Comparison of ENCODE assay signal across 21 cellular contexts in genomic region chr9:20028192-20028848, GRCh38.
DNase-seq lines count a peak whose midpoint lies in the region; ATAC-seq, FAIRE-seq and TF ChIP-seq lines count a peak whose summit lies in the region.
"Had no signal": no experiment of that assay in that cellular context is flagged by ENCODE, and none has a peak within 500 bp of the region (broad histone marks: within the 10 kb centered on the region; RNA-seq: fewer than 3 reads in every experiment).

No MANE protein-coding gene starts in this region.

- H4K20me1 ChIP-seq in endothelial cell of umbilical vein (replicated peaks; ENCODE audit: control insufficient read depth, extremely low read depth, insufficient read depth, low read length) = no peaks in the 10 kb centered on the region

- ATAC-seq in stimulated activated effector memory CD8-positive, alpha-beta T cell treated with anti-CD3 and anti-CD28 coated beads, Interleukin-12 subunit alpha, Interleukin-12 subunit beta, amount 100 ng/mL, for 72 hours = no peak
- ATAC-seq in body of pancreas = no peak

- H3K27me3 ChIP-seq in HUES6 (ENCODE audit: control insufficient read depth, insufficient read depth, low read length) (no peaks in the 10 kb centered on the region), endothelial cell of umbilical vein (ENCODE audit: control insufficient read depth in 2 of 2, insufficient read depth in 2 of 2, low read length in 2 of 2) (peaks cover 0 to 2% of the 10 kb centered on the region in 2 experiments), subcutaneous abdominal adipose tissue (ENCODE audit: control insufficient read depth in 5 of 5, insufficient read depth in 4 of 5, low read length in 5 of 5) (no peaks in the 10 kb centered on the region), body of pancreas (no peaks in the 10 kb centered on the region)
- H3K27me3 ChIP-seq: BE2C had no signal

- peak; percentile 88 for FAIRE-seq in endothelial cell of umbilical vein (lab: Jason Lieb, UNC)

- H3K79me2 ChIP-seq in endothelial cell of umbilical vein (ENCODE audit: control insufficient read depth, insufficient read depth, low read length) = no peaks in the 10 kb centered on the region

- H2AFZ ChIP-seq in endothelial cell of umbilical vein (ENCODE audit: low read depth, low read length) = no peak overlapping the region

- H3K9me3 ChIP-seq in HUES6 (ENCODE audit: control insufficient read depth, insufficient read depth, low read depth, low read length) (no peaks in the 10 kb centered on the region), endothelial cell of umbilical vein (replicated peaks; ENCODE audit: control insufficient read depth, insufficient read depth, low read length) (no peaks in the 10 kb centered on the region), mesodermal cell (ENCODE audit: control insufficient read depth, low read length) (no peaks in the 10 kb centered on the region), subcutaneous abdominal adipose tissue (ENCODE audit: control insufficient read depth in 5 of 5, low read length in 5 of 5) (no peaks in the 10 kb centered on the region), body of pancreas (no peaks in the 10 kb centered on the region)
- H3K9me3 ChIP-seq: BE2C had no signal

- intact Hi-C loops in endothelial cell of umbilical vein (cut with micrococcal nuclease) (loop anchor here (1.0 to 10.0 kb wide), 5 partner anchors 14 to 706 kb away; no protein-coding TSS in a partner anchor), body of pancreas (cut with DNase I) (no loop called here)

- H3K4me1 ChIP-seq in HUES6 (ENCODE audit: control insufficient read depth, insufficient read depth, low read length) (peaks cover 17% of the 10 kb centered on the region), endothelial cell of umbilical vein (ENCODE audit: control insufficient read depth, extremely low read depth, insufficient read depth, low read length) (peaks cover 28% of the 10 kb centered on the region), mesodermal cell (ENCODE audit: control insufficient read depth, insufficient read depth, low read length, poor library complexity, severe bottlenecking) (peaks cover 18% of the 10 kb centered on the region), subcutaneous abdominal adipose tissue (ENCODE audit: control insufficient read depth in 5 of 5, insufficient read depth in 5 of 5, low read length in 5 of 5) (peaks cover 0 to 25% (median 2%) of the 10 kb centered on the region in 5 donors), body of pancreas (peaks cover 17% of the 10 kb centered on the region)
- H3K4me1 ChIP-seq: BE2C had no signal

- TF ChIP-seq POLR2A in endothelial cell of umbilical vein (IDR thresholded peaks at IDR 0.05; ENCODE audit: low read depth, low read length) = no peak
- no peak for TF ChIP-seq POLR2A in body of pancreas (IDR thresholded peaks at IDR 0.05)

- no peak overlapping the region for H3K27ac Mint-ChIP-seq in stimulated activated effector memory CD8-positive, alpha-beta T cell treated with anti-CD3 and anti-CD28 coated beads, Interleukin-12 subunit alpha, Interleukin-12 subunit beta, amount 100 ng/mL, for 72 hours
- H3K27ac Mint-ChIP-seq: CD4-positive, alpha-beta T cell; HFFc6 had no signal

- no peaks in the 10 kb centered on the region for H3K36me3 Mint-ChIP-seq in stimulated activated effector memory CD8-positive, alpha-beta T cell treated with anti-CD3 and anti-CD28 coated beads, Interleukin-12 subunit alpha, Interleukin-12 subunit beta, amount 100 ng/mL, for 72 hours

- no peak overlapping the region for H3K4me3 Mint-ChIP-seq in stimulated activated effector memory CD8-positive, alpha-beta T cell treated with anti-CD3 and anti-CD28 coated beads, Interleukin-12 subunit alpha, Interleukin-12 subunit beta, amount 100 ng/mL, for 72 hours
- H3K4me3 Mint-ChIP-seq: CD4-positive, alpha-beta T cell; HFFc6 had no signal

- peak overlapping the region; percentile 66 for H3K9ac ChIP-seq in HUES6 (ENCODE audit: low read length)
- H3K9ac ChIP-seq in endothelial cell of umbilical vein (replicated peaks; ENCODE audit: extremely low read depth, insufficient read depth, low read length) = peak overlapping the region; percentile 46
- no peak overlapping the region for H3K9ac ChIP-seq in subcutaneous abdominal adipose tissue (ENCODE audit: low read length in 5 of 5)

- no peaks in the 10 kb centered on the region for H3K4me1 Mint-ChIP-seq in stimulated activated effector memory CD8-positive, alpha-beta T cell treated with anti-CD3 and anti-CD28 coated beads, Interleukin-12 subunit alpha, Interleukin-12 subunit beta, amount 100 ng/mL, for 72 hours

- H3K27ac ChIP-seq in HUES6 (ENCODE audit: low read depth, low read length) (peak overlapping the region; percentile 19; the same call in 1 of the 2 replicates), endothelial cell of umbilical vein (ENCODE audit: insufficient read depth, low read depth, low read length) (peak overlapping the region; percentile 64), mesodermal cell (ENCODE audit: low read depth, low read length, severe bottlenecking) (peak overlapping the region; percentile 48), subcutaneous abdominal adipose tissue (ENCODE audit: low read depth, low read length) (peak overlapping the region; percentile 33), body of pancreas (no peak overlapping the region)

- H3K4me3 ChIP-seq in HUES6 (ENCODE audit: low read depth, low read length) (no peak overlapping the region), endothelial cell of umbilical vein (replicated peaks in 1 of 3; ENCODE audit: insufficient read depth in 1 of 3, low read depth in 1 of 3, low read length in 3 of 3) (no peak overlapping the region), mesodermal cell (ENCODE audit: extremely low read depth, insufficient read depth, low read length, poor library complexity, severe bottlenecking) (no peak overlapping the region), subcutaneous abdominal adipose tissue (ENCODE audit: low read depth in 1 of 5, low read length in 5 of 5) (peak overlapping the region in 2 of 5 donors; percentile 3), body of pancreas (no peak overlapping the region)

- POLR2A ChIA-PET in endothelial cell of umbilical vein (lab: Charles Lee) = no interaction called here

- H3K4me2 ChIP-seq in endothelial cell of umbilical vein (ENCODE audit: insufficient read depth, low read length) = peak overlapping the region; percentile 61

- CTCF ChIA-PET in endothelial cell of umbilical vein (lab: Charles Lee) = interaction anchor here (0.8 kb wide), 1 partner anchor 21 kb away, joined by 3 read pairs; no protein-coding TSS in a partner anchor

- H3K9me3 Mint-ChIP-seq in stimulated activated effector memory CD8-positive, alpha-beta T cell treated with anti-CD3 and anti-CD28 coated beads, Interleukin-12 subunit alpha, Interleukin-12 subunit beta, amount 100 ng/mL, for 72 hours = no peaks in the 10 kb centered on the region
- H3K9me3 Mint-ChIP-seq: CD4-positive, alpha-beta T cell; HFFc6 had no signal

- no peaks in the 10 kb centered on the region for H3K9me1 ChIP-seq in endothelial cell of umbilical vein (replicated peaks; ENCODE audit: control insufficient read depth, extremely low read depth, insufficient read depth, low read length)

- WGBS in mesodermal cell (ENCODE audit: insufficient coverage in 2 of 2), 2 experiments = 88 to 90% methylated on average over 5 to 6 of the region's 6 CpGs
- WGBS in body of pancreas, 2 donors = 37 to 41% methylated on average over 6 of the region's 6 CpGs

- dilution Hi-C loops in endothelial cell of umbilical vein (cut with MboI; ENCODE audit: extremely low pct_ligation_motif_present, low sequenced_read_pairs) = no loop called here

- TF ChIP-seq CTCF in endothelial cell of umbilical vein (IDR thresholded peaks at IDR 0.05; ENCODE audit: extremely low read depth in 1 of 2, insufficient read depth in 1 of 2, low read depth in 1 of 2, low read length in 2 of 2) (no peak), body of pancreas (IDR thresholded peaks at IDR 0.05) (no peak)

- DNase-seq in endothelial cell of umbilical vein (ENCODE audit: low read depth, low spot score) = peak; percentile 38
- DNase-seq in stimulated activated effector memory CD8-positive, alpha-beta T cell treated with anti-CD3 and anti-CD28 coated beads, Interleukin-12 subunit alpha, Interleukin-12 subunit beta, amount 100 ng/mL, for 72 hours (ENCODE audit: low spot score in 2 of 2) = no peak
- DNase-seq in C1 segment of cervical spinal cord (lab: John Stamatoyannopoulos, UW) = no peak
- DNase-seq in body of pancreas = no peak
- DNase-seq: BE2C; CD4-positive, alpha-beta T cell; COR-L47; DMS 273 treated with DMSO at 0.1 percent for 48 hours; DMS79 treated with DMSO at 0.1 percent for 48 hours; H7; HFFc6; Kasumi-1; NCI-H1417 treated with DMSO at 0.1 percent for 48 hours; NCI-H187; NCI-H2107; NCI-H446 treated with DMSO at 0.1 percent for 48 hours; NCI-H526 treated with DMSO at 0.1 percent for 48 hours; SHP77 had no signal

- H3K36me3 ChIP-seq in HUES6 (ENCODE audit: control insufficient read depth, insufficient read depth, low read length) (no peaks in the 10 kb centered on the region), endothelial cell of umbilical vein (ENCODE audit: control insufficient read depth in 2 of 2, extremely low read depth in 1 of 2, insufficient read depth in 2 of 2, low read length in 2 of 2) (no peaks in the 10 kb centered on the region), mesodermal cell (ENCODE audit: control insufficient read depth, insufficient read depth, low read length) (no peaks in the 10 kb centered on the region), subcutaneous abdominal adipose tissue (ENCODE audit: control insufficient read depth in 5 of 5, insufficient read depth in 5 of 5, low read length in 5 of 5) (no peaks in the 10 kb centered on the region), body of pancreas (replicated peaks in 1 of 2; ENCODE audit: insufficient read depth in 1 of 2, low read depth in 2 of 2) (no peaks in the 10 kb centered on the region)
- H3K36me3 ChIP-seq: BE2C had no signal

- no TSS peak for BruUV-seq in endothelial cell of umbilical vein (replicated peaks; lab: Mats Ljungman, UMichigan)

TF ChIP-seq in endothelial cell of umbilical vein, 7 proteins besides CTCF, POLR2A, EP300 and RAD21:
- TF ChIP-seq FOS (IDR thresholded peaks at IDR 0.05; ENCODE audit: borderline replicate concordance, insufficient read depth, low read length) = no peak
- TF ChIP-seq GATA2 (IDR thresholded peaks at IDR 0.05; ENCODE audit: insufficient read depth, insufficient read length, low read depth, low read length) = peak; percentile 28

Comparison
In these comparisons a context has a peak if more than half of its experiments do, and no peak if none do; other contexts are left out.
1. H3K27ac ChIP-seq: peak in HUES6 (single experiment), endothelial cell of umbilical vein (single experiment), mesodermal cell (single experiment) and subcutaneous abdominal adipose tissue (single experiment); none in body of pancreas (0 of 4).
2. H3K9ac ChIP-seq: peak in HUES6 (single experiment) and endothelial cell of umbilical vein (single experiment); none in subcutaneous abdominal adipose tissue (0 of 5).